In the genomic region with DNA sequence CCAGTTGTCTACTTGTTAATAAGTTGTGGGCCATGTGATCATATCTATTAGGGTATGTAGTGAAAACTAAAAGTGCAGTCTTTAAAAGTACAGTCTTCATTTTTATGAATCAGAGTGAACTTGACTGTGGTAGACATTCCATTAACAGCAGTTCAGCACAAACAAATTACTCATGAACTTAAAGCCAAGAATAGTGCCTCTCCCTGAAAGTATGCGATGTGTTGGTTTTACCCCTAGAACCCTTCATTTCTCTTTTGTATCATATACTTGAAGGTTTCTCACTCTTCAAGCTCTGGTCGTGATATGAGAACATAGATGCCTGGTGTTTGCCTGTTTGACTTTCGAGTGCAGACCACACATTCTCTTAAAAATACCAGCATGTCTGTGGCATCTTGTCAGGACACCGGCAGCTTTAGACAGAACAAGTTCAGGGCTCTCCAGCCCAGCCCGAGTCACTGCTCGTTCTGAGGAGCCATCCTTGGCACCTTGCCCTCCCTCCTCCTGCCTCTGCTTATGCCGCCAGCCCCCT, we compare ENCODE assay signal across 1 cellular context.
TF ChIP-seq lines count a peak whose summit lies in the region.

No MANE protein-coding gene starts in this region.

TF ChIP-seq in K562, 482 proteins besides CTCF, POLR2A, EP300 and RAD21 (continued from another document):
- TF ChIP-seq, protein P1, sequence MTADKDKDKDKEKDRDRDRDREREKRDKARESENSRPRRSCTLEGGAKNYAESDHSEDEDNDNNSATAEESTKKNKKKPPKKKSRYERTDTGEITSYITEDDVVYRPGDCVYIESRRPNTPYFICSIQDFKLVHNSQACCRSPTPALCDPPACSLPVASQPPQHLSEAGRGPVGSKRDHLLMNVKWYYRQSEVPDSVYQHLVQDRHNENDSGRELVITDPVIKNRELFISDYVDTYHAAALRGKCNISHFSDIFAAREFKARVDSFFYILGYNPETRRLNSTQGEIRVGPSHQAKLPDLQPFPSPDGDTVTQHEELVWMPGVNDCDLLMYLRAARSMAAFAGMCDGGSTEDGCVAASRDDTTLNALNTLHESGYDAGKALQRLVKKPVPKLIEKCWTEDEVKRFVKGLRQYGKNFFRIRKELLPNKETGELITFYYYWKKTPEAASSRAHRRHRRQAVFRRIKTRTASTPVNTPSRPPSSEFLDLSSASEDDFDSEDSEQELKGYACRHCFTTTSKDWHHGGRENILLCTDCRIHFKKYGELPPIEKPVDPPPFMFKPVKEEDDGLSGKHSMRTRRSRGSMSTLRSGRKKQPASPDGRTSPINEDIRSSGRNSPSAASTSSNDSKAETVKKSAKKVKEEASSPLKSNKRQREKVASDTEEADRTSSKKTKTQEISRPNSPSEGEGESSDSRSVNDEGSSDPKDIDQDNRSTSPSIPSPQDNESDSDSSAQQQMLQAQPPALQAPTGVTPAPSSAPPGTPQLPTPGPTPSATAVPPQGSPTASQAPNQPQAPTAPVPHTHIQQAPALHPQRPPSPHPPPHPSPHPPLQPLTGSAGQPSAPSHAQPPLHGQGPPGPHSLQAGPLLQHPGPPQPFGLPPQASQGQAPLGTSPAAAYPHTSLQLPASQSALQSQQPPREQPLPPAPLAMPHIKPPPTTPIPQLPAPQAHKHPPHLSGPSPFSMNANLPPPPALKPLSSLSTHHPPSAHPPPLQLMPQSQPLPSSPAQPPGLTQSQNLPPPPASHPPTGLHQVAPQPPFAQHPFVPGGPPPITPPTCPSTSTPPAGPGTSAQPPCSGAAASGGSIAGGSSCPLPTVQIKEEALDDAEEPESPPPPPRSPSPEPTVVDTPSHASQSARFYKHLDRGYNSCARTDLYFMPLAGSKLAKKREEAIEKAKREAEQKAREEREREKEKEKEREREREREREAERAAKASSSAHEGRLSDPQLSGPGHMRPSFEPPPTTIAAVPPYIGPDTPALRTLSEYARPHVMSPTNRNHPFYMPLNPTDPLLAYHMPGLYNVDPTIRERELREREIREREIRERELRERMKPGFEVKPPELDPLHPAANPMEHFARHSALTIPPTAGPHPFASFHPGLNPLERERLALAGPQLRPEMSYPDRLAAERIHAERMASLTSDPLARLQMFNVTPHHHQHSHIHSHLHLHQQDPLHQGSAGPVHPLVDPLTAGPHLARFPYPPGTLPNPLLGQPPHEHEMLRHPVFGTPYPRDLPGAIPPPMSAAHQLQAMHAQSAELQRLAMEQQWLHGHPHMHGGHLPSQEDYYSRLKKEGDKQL (CRISPR knock-in tag; IDR thresholded peaks at IDR 0.05; ENCODE audit: borderline replicate concordance), result no peak
- TF ChIP-seq, protein P2, sequence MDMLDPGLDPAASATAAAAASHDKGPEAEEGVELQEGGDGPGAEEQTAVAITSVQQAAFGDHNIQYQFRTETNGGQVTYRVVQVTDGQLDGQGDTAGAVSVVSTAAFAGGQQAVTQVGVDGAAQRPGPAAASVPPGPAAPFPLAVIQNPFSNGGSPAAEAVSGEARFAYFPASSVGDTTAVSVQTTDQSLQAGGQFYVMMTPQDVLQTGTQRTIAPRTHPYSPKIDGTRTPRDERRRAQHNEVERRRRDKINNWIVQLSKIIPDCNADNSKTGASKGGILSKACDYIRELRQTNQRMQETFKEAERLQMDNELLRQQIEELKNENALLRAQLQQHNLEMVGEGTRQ (CRISPR knock-in tag; IDR thresholded peaks at IDR 0.05), result no peak
- TF ChIP-seq, protein P3, sequence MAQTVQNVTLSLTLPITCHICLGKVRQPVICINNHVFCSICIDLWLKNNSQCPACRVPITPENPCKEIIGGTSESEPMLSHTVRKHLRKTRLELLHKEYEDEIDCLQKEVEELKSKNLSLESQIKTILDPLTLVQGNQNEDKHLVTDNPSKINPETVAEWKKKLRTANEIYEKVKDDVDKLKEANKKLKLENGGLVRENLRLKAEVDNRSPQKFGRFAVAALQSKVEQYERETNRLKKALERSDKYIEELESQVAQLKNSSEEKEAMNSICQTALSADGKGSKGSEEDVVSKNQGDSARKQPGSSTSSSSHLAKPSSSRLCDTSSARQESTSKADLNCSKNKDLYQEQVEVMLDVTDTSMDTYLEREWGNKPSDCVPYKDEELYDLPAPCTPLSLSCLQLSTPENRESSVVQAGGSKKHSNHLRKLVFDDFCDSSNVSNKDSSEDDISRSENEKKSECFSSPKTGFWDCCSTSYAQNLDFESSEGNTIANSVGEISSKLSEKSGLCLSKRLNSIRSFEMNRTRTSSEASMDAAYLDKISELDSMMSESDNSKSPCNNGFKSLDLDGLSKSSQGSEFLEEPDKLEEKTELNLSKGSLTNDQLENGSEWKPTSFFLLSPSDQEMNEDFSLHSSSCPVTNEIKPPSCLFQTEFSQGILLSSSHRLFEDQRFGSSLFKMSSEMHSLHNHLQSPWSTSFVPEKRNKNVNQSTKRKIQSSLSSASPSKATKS (CRISPR knock-in tag; IDR thresholded peaks at IDR 0.05), result no peak
- TF ChIP-seq MTA1 (IDR thresholded peaks at IDR 0.05; ENCODE audit: borderline replicate concordance) (no peak), CBX5 (IDR thresholded peaks at IDR 0.05; ENCODE audit: borderline replicate concordance, low read depth) (no peak), ZNF232 (CRISPR knock-in tag; IDR thresholded peaks at IDR 0.05) (no peak), HBP1 (CRISPR knock-in tag; IDR thresholded peaks at IDR 0.05) (no peak)
